In the genomic region with DNA sequence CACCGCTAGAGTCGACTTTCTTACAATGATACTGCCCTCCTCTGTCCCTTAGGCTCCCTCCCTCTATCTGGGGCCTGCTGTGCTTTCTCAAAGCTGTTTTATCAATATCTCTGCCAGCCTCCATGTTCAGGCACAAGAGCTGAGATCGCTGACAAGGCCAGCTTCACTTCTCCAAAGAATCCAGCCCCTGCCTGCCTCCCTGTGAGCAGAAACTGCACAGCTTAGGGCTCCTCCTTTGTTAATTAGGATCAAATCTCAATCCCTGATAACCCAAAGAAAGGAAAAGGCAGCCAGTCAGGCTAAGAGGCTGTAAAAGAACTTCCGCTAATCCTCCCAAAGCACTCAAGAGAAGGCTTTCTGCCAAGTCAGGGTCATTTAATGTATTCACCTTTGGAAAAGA, we compare ENCODE assay signal across 1 cellular context.
TF ChIP-seq lines count a peak whose summit lies in the region.

No MANE protein-coding gene starts in this region.

TF ChIP-seq in HepG2, 621 proteins besides CTCF, POLR2A, EP300 and RAD21 (continued from another document):
- TF ChIP-seq, protein P1, sequence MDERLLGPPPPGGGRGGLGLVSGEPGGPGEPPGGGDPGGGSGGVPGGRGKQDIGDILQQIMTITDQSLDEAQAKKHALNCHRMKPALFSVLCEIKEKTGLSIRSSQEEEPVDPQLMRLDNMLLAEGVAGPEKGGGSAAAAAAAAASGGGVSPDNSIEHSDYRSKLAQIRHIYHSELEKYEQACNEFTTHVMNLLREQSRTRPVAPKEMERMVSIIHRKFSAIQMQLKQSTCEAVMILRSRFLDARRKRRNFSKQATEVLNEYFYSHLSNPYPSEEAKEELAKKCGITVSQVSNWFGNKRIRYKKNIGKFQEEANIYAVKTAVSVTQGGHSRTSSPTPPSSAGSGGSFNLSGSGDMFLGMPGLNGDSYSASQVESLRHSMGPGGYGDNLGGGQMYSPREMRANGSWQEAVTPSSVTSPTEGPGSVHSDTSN (CRISPR knock-in tag; IDR thresholded peaks at IDR 0.05): no peak
- no peak for TF ChIP-seq AHR (CRISPR knock-in tag; IDR thresholded peaks at IDR 0.05)
- TF ChIP-seq YEATS2 (CRISPR knock-in tag; IDR thresholded peaks at IDR 0.05; ENCODE audit: borderline replicate concordance): no peak
- TF ChIP-seq NRL (CRISPR knock-in tag; IDR thresholded peaks at IDR 0.05; ENCODE audit: borderline replicate concordance): no peak
- TF ChIP-seq ZNF878 (CRISPR knock-in tag; IDR thresholded peaks at IDR 0.05): no peak
- no peak for TF ChIP-seq RFX3 (CRISPR knock-in tag; IDR thresholded peaks at IDR 0.05)
- TF ChIP-seq ZNF234 (CRISPR knock-in tag; conservative IDR thresholded peaks at IDR 0.05): no peak
- TF ChIP-seq ZNF224 (CRISPR knock-in tag; IDR thresholded peaks at IDR 0.05): no peak
- no peak for TF ChIP-seq JARID2 (CRISPR knock-in tag; IDR thresholded peaks at IDR 0.05; ENCODE audit: insufficient replicate concordance)
- no peak for TF ChIP-seq FOSL1 (CRISPR knock-in tag; IDR thresholded peaks at IDR 0.05; ENCODE audit: borderline replicate concordance)
- TF ChIP-seq, protein P2, sequence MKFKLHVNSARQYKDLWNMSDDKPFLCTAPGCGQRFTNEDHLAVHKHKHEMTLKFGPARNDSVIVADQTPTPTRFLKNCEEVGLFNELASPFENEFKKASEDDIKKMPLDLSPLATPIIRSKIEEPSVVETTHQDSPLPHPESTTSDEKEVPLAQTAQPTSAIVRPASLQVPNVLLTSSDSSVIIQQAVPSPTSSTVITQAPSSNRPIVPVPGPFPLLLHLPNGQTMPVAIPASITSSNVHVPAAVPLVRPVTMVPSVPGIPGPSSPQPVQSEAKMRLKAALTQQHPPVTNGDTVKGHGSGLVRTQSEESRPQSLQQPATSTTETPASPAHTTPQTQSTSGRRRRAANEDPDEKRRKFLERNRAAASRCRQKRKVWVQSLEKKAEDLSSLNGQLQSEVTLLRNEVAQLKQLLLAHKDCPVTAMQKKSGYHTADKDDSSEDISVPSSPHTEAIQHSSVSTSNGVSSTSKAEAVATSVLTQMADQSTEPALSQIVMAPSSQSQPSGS (CRISPR knock-in tag; IDR thresholded peaks at IDR 0.05): no peak
